8 cellular contexts compared by ENCODE assay signal in the genomic region with DNA sequence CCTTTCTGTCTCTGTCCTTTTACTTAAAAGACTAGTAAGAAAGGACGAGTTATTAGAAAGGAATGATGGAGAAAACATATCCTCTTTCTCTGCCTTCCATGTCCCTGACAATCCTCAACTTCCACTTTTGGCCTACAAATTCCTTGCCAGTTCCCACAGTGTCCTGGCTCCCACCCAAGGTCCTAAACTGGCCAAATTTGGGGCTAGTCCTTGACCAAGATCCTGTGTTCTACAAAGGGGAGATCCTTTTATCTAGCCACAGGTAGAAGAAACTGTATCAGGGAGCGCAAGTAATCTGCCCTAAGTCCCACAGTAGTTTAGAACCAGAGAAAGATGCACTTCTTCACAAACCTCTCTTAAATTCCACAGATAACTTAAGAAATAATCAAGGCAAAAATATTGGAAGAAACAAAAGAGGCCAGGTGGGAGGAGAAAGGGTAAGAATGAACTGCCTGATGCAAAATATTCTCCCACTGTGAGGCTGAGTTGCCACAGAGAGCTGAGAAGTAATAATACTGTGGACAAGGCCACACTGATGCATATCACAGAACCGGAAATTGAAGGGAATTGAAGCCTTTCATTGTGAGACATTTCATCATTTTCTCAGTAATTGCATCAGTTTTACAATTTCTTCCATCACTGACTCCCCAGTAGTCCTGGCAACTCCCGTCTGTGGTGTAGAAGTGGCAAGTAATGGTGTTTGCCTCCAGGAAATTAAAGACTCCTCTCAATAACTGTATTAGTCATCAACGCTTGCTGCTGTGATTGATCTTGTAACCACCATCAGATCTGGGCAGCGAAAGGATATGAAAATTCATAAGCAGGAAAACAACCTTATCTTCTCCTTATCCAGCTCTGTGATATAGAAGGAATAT. TPM values are rescaled to one million over a fixed set of nuclear protein-coding genes. Genes with fewer than 3 reads are reported as not detected.
DNase-seq lines count a peak whose midpoint lies in the region; FAIRE-seq and TF ChIP-seq lines count a peak whose summit lies in the region.

No MANE protein-coding gene starts in this region.

- intact Hi-C loops in lower leg skin (cut with DNase I; ENCODE audit: low total_unique reads), result no loop called here

- no peaks in the 10 kb centered on the region for H3K79me2 ChIP-seq in MM.1S (ENCODE audit: low read length)

- no peak overlapping the region for H3K4me2 ChIP-seq in MM.1S (ENCODE audit: low read depth, low read length)

- POLR2A ChIA-PET in RWPE1 (lab: Yijun Ruan, JAX; ENCODE audit: low non-redundant PET), result no interaction called here

- no peak for TF ChIP-seq POLR2A in lower leg skin (IDR thresholded peaks at IDR 0.05)

- TF ChIP-seq CTCF in RWPE1 (conservative IDR thresholded peaks at IDR 0.05; ENCODE audit: low read depth), result no peak
- no peak for TF ChIP-seq CTCF in lower leg skin (IDR thresholded peaks at IDR 0.05)
- TF ChIP-seq CTCF in MM.1S (IDR thresholded peaks at IDR 0.05; ENCODE audit: low read length), result no peak
- no peak for TF ChIP-seq CTCF in D721Med (IDR thresholded peaks at IDR 0.05; ENCODE audit: insufficient read depth, missing control alignments)

- CTCF ChIA-PET in RWPE1 (lab: Yijun Ruan, JAX), result interaction anchor here (0.6 kb wide), 1 partner anchor 19 kb away, joined by 3 read pairs; no protein-coding TSS in a partner anchor

- no peaks in the 10 kb centered on the region for H3K36me3 ChIP-seq in MM.1S (replicated peaks; ENCODE audit: insufficient read depth, low read length)

- H3K4me1 ChIP-seq in MM.1S (ENCODE audit: low read length), result no peaks in the 10 kb centered on the region

- H2AFZ ChIP-seq in MM.1S (ENCODE audit: low read length), result no peak overlapping the region

- FAIRE-seq in D721Med (lab: Jason Lieb, UNC), result no peak

- H3F3A ChIP-seq in MM.1S (ENCODE audit: insufficient read depth, low read length), result no peaks in the 10 kb centered on the region

- no peaks in the 10 kb centered on the region for H3K9me3 ChIP-seq in MM.1S (replicated peaks; ENCODE audit: insufficient read depth, low read length)

- no peaks in the 10 kb centered on the region for H4K20me1 ChIP-seq in MM.1S (ENCODE audit: insufficient read depth, low read length)

- no peak overlapping the region for H3K4me3 ChIP-seq in lower leg skin (ENCODE audit: low read depth, poor library complexity, severe bottlenecking)
- no peak overlapping the region for H3K4me3 ChIP-seq in MM.1S (ENCODE audit: low read length)

- WGBS in lower leg skin, 2 donors, result 53 to 56% methylated on average over 6 of the region's 6 CpGs

- DNase-seq in DMS53 treated with DMSO at 0.1 percent for 48 hours (lab: John Stamatoyannopoulos, UW; ENCODE audit: unreplicated experiment), result peak; percentile 31
- peak; percentile 32 for DNase-seq in HCEC 1CT
- DNase-seq in RWPE1 (ENCODE audit: low spot score), result peak; percentile 18
- peak; percentile 9 for DNase-seq in fibroblast of gingiva (ENCODE audit: low read depth)
- DNase-seq in lower leg skin (ENCODE audit: low spot score in 2 of 2), result no peak
- DNase-seq in HT-29 (ENCODE audit: low spot score), result no peak
- DNase-seq in MM.1S, result no peak
- no peak for DNase-seq in D721Med (ENCODE audit: insufficient read length, low spot score)

- no peak overlapping the region for H3K9ac ChIP-seq in MM.1S (ENCODE audit: low read length)

- H3K9me2 ChIP-seq in MM.1S (replicated peaks; ENCODE audit: insufficient read depth, low read length), result no peaks in the 10 kb centered on the region

- H3K27me3 ChIP-seq in MM.1S (replicated peaks; ENCODE audit: insufficient read depth, low read length), result no peaks in the 10 kb centered on the region

- no peak overlapping the region for H3K27ac ChIP-seq in RWPE1
- no peak overlapping the region for H3K27ac ChIP-seq in MM.1S (ENCODE audit: low read length)

RNA-seq across cellular contexts. Expression of a gene that starts 47.2 kb away (rescaled TPM):
- under 1 TPM in 1 of 4 donors, not detected in 3; 0.49 TPM for total RNA-seq in lower leg skin
- total RNA-seq in HT-29 (2014; rRNA removed; shearing (Covaris generic)), result 2.8 and 3.4 TPM in 2 replicates

Comparison
In these comparisons a context has a peak if more than half of its experiments do, and no peak if none do; other contexts are left out.
1. DNase-seq: peak in DMS53 treated with DMSO at 0.1 percent for 48 hours (single experiment), HCEC 1CT (single experiment), RWPE1 (single experiment) and fibroblast of gingiva (single experiment); none in lower leg skin (0 of 2), HT-29 (single experiment), MM.1S (single experiment) and D721Med (single experiment).